ENCODE assay signal across 10 cellular contexts in the genomic region with DNA sequence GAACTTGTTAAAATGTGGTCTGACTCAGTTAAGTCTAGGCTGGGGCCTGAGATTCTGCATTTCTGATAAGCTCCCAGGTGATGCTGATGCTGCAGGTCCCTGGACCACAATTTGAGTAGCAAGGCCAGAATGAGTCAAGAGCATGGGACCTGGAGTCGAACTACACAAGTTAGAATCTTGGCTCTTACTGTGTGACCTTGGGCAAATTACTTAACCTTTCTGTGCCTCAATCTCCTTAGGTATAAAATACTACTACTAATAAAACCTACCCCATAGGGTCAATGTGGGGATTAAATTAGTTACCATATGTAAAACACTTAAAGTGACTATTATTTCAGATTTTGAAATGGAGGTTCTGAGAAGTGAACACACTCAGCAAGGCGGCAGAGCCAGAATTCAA.
"Had no signal": no experiment of that assay in that cellular context is flagged by ENCODE, and none has a peak within 500 bp of the region (broad histone marks: within the 10 kb centered on the region; RNA-seq: fewer than 3 reads in every experiment).

No MANE protein-coding gene starts in this region.

- H3K9me3 Mint-ChIP-seq: naive B cell had no signal

- H3K36me3 ChIP-seq: brain microvascular endothelial cell, esophagus muscularis mucosa, lower lobe of right lung, neutrophil had no signal

- H3K9me3 ChIP-seq: esophagus muscularis mucosa, lower lobe of right lung, neutrophil, tibial nerve had no signal

- H3K27ac ChIP-seq: brain microvascular endothelial cell, esophagus muscularis mucosa, lower lobe of right lung, neutrophil, tibial nerve had no signal

- FAIRE-seq: endometrium had no signal

- H3K36me3 Mint-ChIP-seq: naive B cell had no signal

- H3K27me3 Mint-ChIP-seq: naive B cell had no signal

- H3K27me3 ChIP-seq: brain microvascular endothelial cell, esophagus muscularis mucosa, neutrophil, tibial nerve had no signal

- ATAC-seq: lower lobe of right lung had no signal

- DNase-seq: brain microvascular endothelial cell, glutamatergic neuron, lower lobe of right lung, midbrain, retina had no signal

- H3K4me3 ChIP-seq: esophagus muscularis mucosa, lower lobe of right lung, tibial nerve had no signal
